24 cellular contexts compared by ENCODE assay signal in the genomic region with DNA sequence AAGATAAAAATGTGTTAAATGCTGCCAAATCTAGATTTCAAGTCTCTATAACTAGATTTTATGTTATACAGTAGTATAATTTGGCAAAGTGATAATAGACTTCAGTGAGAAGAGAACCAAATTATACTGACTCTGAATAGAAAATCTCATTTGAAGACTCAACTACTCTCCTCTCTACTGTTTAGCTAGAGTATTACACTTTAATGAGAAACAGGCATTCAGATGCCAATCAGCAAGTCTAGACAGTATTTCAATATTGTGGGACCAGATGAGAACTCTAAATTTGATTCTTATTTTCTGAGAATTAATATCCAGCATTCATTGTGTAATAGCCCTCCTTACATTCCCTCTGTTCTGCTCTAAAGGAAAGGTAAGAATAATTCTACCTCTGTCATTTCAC.
DNase-seq lines count a peak whose midpoint lies in the region; ATAC-seq and TF ChIP-seq lines count a peak whose summit lies in the region.
"Had no signal": no experiment of that assay in that cellular context is flagged by ENCODE, and none has a peak within 500 bp of the region (broad histone marks: within the 10 kb centered on the region; RNA-seq: fewer than 3 reads in every experiment).

No MANE protein-coding gene starts in this region.

- H3K27me3 ChIP-seq in BE2C: no peaks in the 10 kb centered on the region
- no peaks in the 10 kb centered on the region for H3K27me3 ChIP-seq in Karpas-422 (ENCODE audit: low read length)
- no peaks in the 10 kb centered on the region for H3K27me3 ChIP-seq in MM.1S (replicated peaks; ENCODE audit: insufficient read depth, low read length)
- H3K27me3 ChIP-seq: BLaER1 had no signal

- DNase-seq in BE2C: no peak
- DNase-seq in Karpas-422: peak; percentile 36
- DNase-seq in SK-N-DZ (ENCODE audit: low spot score): peak; percentile 8
- no peak for DNase-seq in NCI-H146 (lab: John Stamatoyannopoulos, UW)
- no peak for DNase-seq in MM.1S
- DNase-seq: AML-193; C1 segment of cervical spinal cord; CD4-positive, alpha-beta memory T cell; CD4-positive, CD25-positive, alpha-beta regulatory T cell; CD8-positive, alpha-beta memory T cell; COR-L47; DMS 273 treated with DMSO at 0.1 percent for 48 hours; DMS153; DMS53; DMS79; DND-41; EL; GDM1 had no signal

- ATAC-seq in SK-N-SH treated with all-trans-retinoic acid at 6 μM for 48 hours (no peak), HG03442 (IDR thresholded peaks at IDR 0.05; ENCODE audit: unreplicated experiment) (no peak)
- ATAC-seq: A549, GM12878 had no signal

- no peaks in the 10 kb centered on the region; the same call in 1 of the 2 replicates for H3K9me3 ChIP-seq in BE2C
- H3K9me3 ChIP-seq in Karpas-422 (ENCODE audit: low read length): peaks cover 7% of the 10 kb centered on the region
- no peaks in the 10 kb centered on the region for H3K9me3 ChIP-seq in MM.1S (replicated peaks; ENCODE audit: insufficient read depth, low read length)
- H3K9me3 ChIP-seq: A549 had no signal

- H3K4me1 ChIP-seq in BE2C: 0 out of 2 replicates have a peak, but pooled peaks cover 3% of the 10 kb centered on the region
- H3K4me1 ChIP-seq in Karpas-422 (ENCODE audit: low read length): no peaks in the 10 kb centered on the region
- no peaks in the 10 kb centered on the region for H3K4me1 ChIP-seq in MM.1S (ENCODE audit: low read length)
- H3K4me1 ChIP-seq: A549, BLaER1 had no signal

- H3K36me3 ChIP-seq in BE2C (no peaks in the 10 kb centered on the region), Karpas-422 (ENCODE audit: insufficient read depth, low read length) (0 out of 2 replicates have a peak, but pooled peaks cover 2% of the 10 kb centered on the region), MM.1S (replicated peaks; ENCODE audit: insufficient read depth, low read length) (no peaks in the 10 kb centered on the region)
- H3K36me3 ChIP-seq: BLaER1 had no signal

- TF ChIP-seq CTCF in BE2C (IDR thresholded peaks at IDR 0.05; ENCODE audit: low read depth, low read length) (0 out of 2 replicates have a peak, but pooled peaks have one; percentile 10), MM.1S (IDR thresholded peaks at IDR 0.05; ENCODE audit: low read length) (no peak)

- H3K9me2 ChIP-seq in Karpas-422 (replicated peaks; ENCODE audit: insufficient read depth, low read length): no peaks in the 10 kb centered on the region
- no peaks in the 10 kb centered on the region for H3K9me2 ChIP-seq in MM.1S (replicated peaks; ENCODE audit: insufficient read depth, low read length)

- no peak overlapping the region for H3K9ac ChIP-seq in Karpas-422 (ENCODE audit: low read length)
- H3K9ac ChIP-seq in MM.1S (ENCODE audit: low read length): no peak overlapping the region
- H3K9ac ChIP-seq: BLaER1 had no signal

- H2AFZ ChIP-seq in Karpas-422 (ENCODE audit: low read length): peak overlapping the region; percentile 79
- H2AFZ ChIP-seq in MM.1S (ENCODE audit: low read length): no peak overlapping the region

- H3K4me3 ChIP-seq in BE2C (ENCODE audit: low read depth, low read length) (no peak overlapping the region), Karpas-422 (ENCODE audit: low read length) (no peak overlapping the region), MM.1S (ENCODE audit: low read length) (no peak overlapping the region)
- H3K4me3 ChIP-seq: A549, BLaER1, GM12878 had no signal

- no peaks in the 10 kb centered on the region for H3F3A ChIP-seq in MM.1S (ENCODE audit: insufficient read depth, low read length)

- no peak overlapping the region for H3K27ac ChIP-seq in Karpas-422 (ENCODE audit: low read length)
- no peak overlapping the region for H3K27ac ChIP-seq in MM.1S (ENCODE audit: low read length)
- H3K27ac ChIP-seq: 22Rv1, A549, BLaER1 had no signal

- H4K20me1 ChIP-seq in Karpas-422 (ENCODE audit: insufficient read depth, low read depth, low read length) (no peaks in the 10 kb centered on the region), MM.1S (ENCODE audit: insufficient read depth, low read length) (no peaks in the 10 kb centered on the region)
- H4K20me1 ChIP-seq: BLaER1 had no signal

- H3K4me2 ChIP-seq in Karpas-422 (ENCODE audit: low read depth, low read length, poor library complexity, severe bottlenecking) (no peak overlapping the region), MM.1S (ENCODE audit: low read depth, low read length) (no peak overlapping the region)
- H3K4me2 ChIP-seq: A549, BLaER1 had no signal

- H3K79me2 ChIP-seq in Karpas-422 (ENCODE audit: low read length) (no peaks in the 10 kb centered on the region), MM.1S (ENCODE audit: low read length) (no peaks in the 10 kb centered on the region)

TF ChIP-seq in SK-N-SH treated with all-trans-retinoic acid at 6 μM for 48 hours, 23 proteins besides CTCF, POLR2A, EP300 and RAD21:
- TF ChIP-seq TCF4 (CRISPR knock-in tag; IDR thresholded peaks at IDR 0.05; ENCODE audit: borderline replicate concordance): peak; percentile 53; the same call in 1 of the 2 replicates
- TF ChIP-seq ZNF70 (CRISPR knock-in tag; IDR thresholded peaks at IDR 0.05): no peak
TF ChIP-seq in SK-N-SH treated with all-trans-retinoic acid at 6 μM for 48 hours: peak in this region for 1.

Comparison
In these comparisons a context has a peak if more than half of its experiments do, and no peak if none do; other contexts are left out.
1. DNase-seq: peak in Karpas-422 (single experiment) and SK-N-DZ (single experiment); none in BE2C (single experiment), NCI-H146 (single experiment) and MM.1S (single experiment).